19 cellular contexts compared by ENCODE assay signal in the genomic region with DNA sequence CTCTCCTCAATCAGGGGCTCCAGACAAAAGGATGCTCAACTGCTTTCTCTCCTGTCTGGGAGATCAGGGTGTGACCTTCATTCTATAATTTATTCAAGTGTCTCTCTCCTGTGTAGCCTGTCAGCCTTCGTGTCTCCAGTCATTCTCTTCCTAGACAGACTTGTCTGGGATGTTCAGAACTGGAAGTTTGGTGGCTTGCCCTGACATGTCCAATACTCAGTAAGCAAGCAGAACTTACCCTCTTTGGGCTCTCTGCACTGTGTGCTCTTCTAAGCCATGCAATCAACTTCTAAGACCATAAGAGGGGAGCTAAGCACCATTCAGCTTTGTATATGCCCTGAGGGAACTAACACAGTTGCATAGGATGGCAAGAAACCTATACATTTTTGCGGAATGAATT. TPM values are rescaled to one million over a fixed set of nuclear protein-coding genes. Genes with fewer than 3 reads are reported as not detected.
DNase-seq lines count a peak whose midpoint lies in the region; ATAC-seq, FAIRE-seq and TF ChIP-seq lines count a peak whose summit lies in the region.
"Had no signal": no experiment of that assay in that cellular context is flagged by ENCODE, and none has a peak within 500 bp of the region (broad histone marks: within the 10 kb centered on the region; RNA-seq: fewer than 3 reads in every experiment).

No MANE protein-coding gene starts in this region.

- H3K9me3 Mint-ChIP-seq in neural progenitor cell = no peaks in the 10 kb centered on the region

- no peaks in the 10 kb centered on the region for H3K27me3 Mint-ChIP-seq in neural progenitor cell (ENCODE audit: insufficient read depth, low read depth)

- peaks cover 9% of the 10 kb centered on the region for H3K4me1 Mint-ChIP-seq in neural progenitor cell

- peak overlapping the region; percentile 60 for H2AFZ ChIP-seq in neural progenitor cell (replicated peaks)

- H3K4me3 ChIP-seq in HUES6 (ENCODE audit: low read depth, low read length) = no peak overlapping the region
- H3K4me3 ChIP-seq in bronchial epithelial cell (ENCODE audit: low read depth, low read length) = no peak overlapping the region
- no peak overlapping the region for H3K4me3 ChIP-seq in neural progenitor cell
- H3K4me3 ChIP-seq: spleen, testis had no signal

- no peaks in the 10 kb centered on the region for H3F3A ChIP-seq in neural progenitor cell (ENCODE audit: low read depth)

- H3K9ac ChIP-seq in HUES6 (ENCODE audit: low read length) (no peak overlapping the region), neural progenitor cell (no peak overlapping the region)

- no peaks in the 10 kb centered on the region for H3K36me3 ChIP-seq in HUES6 (ENCODE audit: control insufficient read depth, insufficient read depth, low read length)
- no peaks in the 10 kb centered on the region for H3K36me3 ChIP-seq in bronchial epithelial cell (ENCODE audit: control insufficient read depth, insufficient read depth, low read length)
- H3K36me3 ChIP-seq in neural progenitor cell = no peaks in the 10 kb centered on the region
- H3K36me3 ChIP-seq: neutrophil, spleen had no signal

- DNase-seq in NCI-H345 treated with DMSO at 0.1 percent for 48 hours (lab: John Stamatoyannopoulos, UW; ENCODE audit: unreplicated experiment) = peak; percentile 84
- peak; percentile 97 for DNase-seq in bronchial epithelial cell (ENCODE audit: low read depth)
- DNase-seq in neural progenitor cell (ENCODE audit: low spot score) = no peak
- no peak for DNase-seq in NCI-H2029 (lab: John Stamatoyannopoulos, UW)
- DNase-seq in AG20443 (ENCODE audit: low spot score) = no peak
- DNase-seq in H54 (ENCODE audit: insufficient read length, low spot score) = no peak
- DNase-seq: activated T-cell treated with anti-CD3 and anti-CD28 coated beads, Interleukin-2, amount 50 U/mL, for 1 hour; left colon; NCI-H1694; spleen; testis had no signal

- no peak overlapping the region for H3K4me2 ChIP-seq in neural progenitor cell

- H3K4me3 Mint-ChIP-seq in neural progenitor cell = no peak overlapping the region

- no peak for TF ChIP-seq POLR2A in H54 (IDR thresholded peaks at IDR 0.05; ENCODE audit: low read depth, low read length)

- no peaks in the 10 kb centered on the region for H4K20me1 ChIP-seq in neural progenitor cell (ENCODE audit: low read depth)

- H3K4me1 ChIP-seq in HUES6 (ENCODE audit: control insufficient read depth, insufficient read depth, low read length) (peaks cover 5% of the 10 kb centered on the region), neural progenitor cell (peaks cover 6% of the 10 kb centered on the region)
- H3K4me1 ChIP-seq: spleen, testis had no signal

- no peak for ATAC-seq in GM18511 (IDR thresholded peaks at IDR 0.05; ENCODE audit: unreplicated experiment)
- ATAC-seq: activated CD4-positive, CD25-positive, alpha-beta regulatory T cell treated with anti-CD3 and anti-CD28 coated beads, Interleukin-2, amount 50 U/mL, for 24 hours; left colon had no signal

- H3K27ac ChIP-seq in HUES6 (ENCODE audit: low read depth, low read length) (peak overlapping the region; percentile 0; the same call in 1 of the 2 replicates), neural progenitor cell (no peak overlapping the region)
- H3K27ac ChIP-seq: C4-2B, neutrophil, spleen, testis had no signal

- no peak for TF ChIP-seq CTCF in bronchial epithelial cell (IDR thresholded peaks at IDR 0.05; ENCODE audit: insufficient read depth, low read length, severe bottlenecking)
- TF ChIP-seq CTCF in neural progenitor cell (IDR thresholded peaks at IDR 0.05) = no peak

- peak; percentile 50 for FAIRE-seq in bronchial epithelial cell (lab: Jason Lieb, UNC)
- FAIRE-seq in H54 (lab: Jason Lieb, UNC) = no peak
- FAIRE-seq: GM18507 had no signal

- no peak overlapping the region for H3K27ac Mint-ChIP-seq in neural progenitor cell

- H3K9me3 ChIP-seq in HUES6 (ENCODE audit: control insufficient read depth, insufficient read depth, low read depth, low read length) = 0 out of 2 replicates have a peak, but pooled peaks cover 4% of the 10 kb centered on the region
- no peaks in the 10 kb centered on the region for H3K9me3 ChIP-seq in neural progenitor cell (ENCODE audit: low read depth)
- H3K9me3 ChIP-seq: neutrophil, spleen, testis had no signal

- H3K27me3 ChIP-seq in HUES6 (ENCODE audit: control insufficient read depth, insufficient read depth, low read length) (no peaks in the 10 kb centered on the region), bronchial epithelial cell (ENCODE audit: control insufficient read depth, insufficient read depth, low read length) (no peaks in the 10 kb centered on the region), neural progenitor cell (no peaks in the 10 kb centered on the region)
- H3K27me3 ChIP-seq: neutrophil, spleen, testis had no signal

- no peaks in the 10 kb centered on the region for H3K36me3 Mint-ChIP-seq in neural progenitor cell

- H3K79me2 ChIP-seq in neural progenitor cell (ENCODE audit: low read depth) = no peaks in the 10 kb centered on the region

RNA-seq across cellular contexts. Expression of a gene that starts 14.1 kb away (rescaled TPM):
- total RNA-seq in bronchial epithelial cell (1.3 and 3.3 TPM in 2 replicates), neural progenitor cell (ENCODE audit: low replicate concordance) (not detected in 2 replicates)
- total RNA-seq: HT1080 had no signal

RNA-seq across cellular contexts. Expression of a gene that starts 19.1 kb away (rescaled TPM):
- 219 and 291 TPM in 2 replicates for total RNA-seq in bronchial epithelial cell
- total RNA-seq in neural progenitor cell (ENCODE audit: low replicate concordance) = 110 and 181 TPM in 2 replicates

RNA-seq across cellular contexts. Expression of a gene that starts 50.3 kb away (rescaled TPM):
- total RNA-seq in bronchial epithelial cell = 1.4 and 1.6 TPM in 2 replicates
- 1.1 TPM in 1 of 2 replicates, not detected in the other for total RNA-seq in neural progenitor cell (ENCODE audit: low replicate concordance)
- total RNA-seq: HT1080 had no signal

RNA-seq across cellular contexts. Expression of a gene that starts 52.3 kb away (rescaled TPM):
- total RNA-seq in bronchial epithelial cell (not detected in 2 replicates), neural progenitor cell (ENCODE audit: low replicate concordance) (not detected in 2 replicates)
- total RNA-seq: glomerular endothelial cell, HT1080, left colon, spleen, testis had no signal

Comparison
In these comparisons a context has a peak if more than half of its experiments do, and no peak if none do; other contexts are left out.
1. DNase-seq: peak in NCI-H345 treated with DMSO at 0.1 percent for 48 hours (single experiment) and bronchial epithelial cell (single experiment); none in neural progenitor cell (single experiment), NCI-H2029 (single experiment), AG20443 (single experiment) and H54 (single experiment).